ENCODE assay signal across 22 cellular contexts in the genomic region with DNA sequence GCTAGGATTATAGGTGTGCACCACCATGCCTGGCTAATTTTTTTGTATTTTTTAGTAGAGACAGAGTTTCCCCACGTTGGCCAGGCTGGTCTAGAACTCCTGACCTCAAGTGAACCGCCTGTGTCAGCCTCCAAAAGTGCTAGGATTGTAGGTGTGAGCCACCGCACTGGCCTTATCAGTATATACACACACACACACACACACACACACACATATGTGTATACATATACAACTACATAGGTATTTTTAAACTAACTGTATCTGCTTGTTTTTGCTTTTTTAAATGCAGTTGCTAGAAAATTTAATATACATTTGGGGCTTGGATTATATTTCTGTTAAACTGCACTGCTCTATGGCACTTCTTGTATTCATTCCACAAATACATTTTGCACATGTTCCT. TPM values are rescaled to one million over a fixed set of nuclear protein-coding genes. Genes with fewer than 3 reads are reported as not detected.
A peak's percentile ranks its signal among the peaks of the same experiment; 100 is the strongest.
DNase-seq lines count a peak whose midpoint lies in the region; ATAC-seq, FAIRE-seq and TF ChIP-seq lines count a peak whose summit lies in the region.
"Had no signal": no experiment of that assay in that cellular context is flagged by ENCODE, and none has a peak within 500 bp of the region (broad histone marks: within the 10 kb centered on the region; RNA-seq: fewer than 3 reads in every experiment).

No MANE protein-coding gene starts in this region.

- H3K27ac Mint-ChIP-seq in activated CD8-positive, alpha-beta memory T cell treated with anti-CD3 and anti-CD28 coated beads, Interleukin-2, amount 10 ng/mL, durations not matched to agents 7 days and 5 days: peak overlapping the region; percentile 6
- no peak overlapping the region for H3K27ac Mint-ChIP-seq in activated T-helper 2 cell treated with anti-CD3 and anti-CD28 coated beads, Interferon-gamma antibody, Interleukin-2, Interleukin-4, amounts not matched to agents 10 μg/mL and 5 μg/mL and 100 μg/mL, durations not matched to agents 14 hours and 24 hours and 36 hours
- H3K27ac Mint-ChIP-seq in natural killer cell: peak overlapping the region; percentile 92 to 99
- no peak overlapping the region for H3K27ac Mint-ChIP-seq in Caco-2 (ENCODE audit: unreplicated experiment)
- H3K27ac Mint-ChIP-seq: neural progenitor cell had no signal

- POLR2A ChIA-PET in Caco-2 (lab: Charles Lee): no interaction called here

- ATAC-seq in activated CD8-positive, alpha-beta memory T cell treated with anti-CD3 and anti-CD28 coated beads, Interleukin-2, amount 10 ng/mL, durations not matched to agents 7 days and 5 days: no peak
- ATAC-seq in natural killer cell: no peak
- no peak for ATAC-seq in GM21381 (IDR thresholded peaks at IDR 0.05; ENCODE audit: unreplicated experiment)
- ATAC-seq: left ventricle myocardium superior had no signal

- H3K4me1 ChIP-seq in Caco-2: peaks cover 7% of the 10 kb centered on the region; the same call in 1 of the 2 replicates

- H3K9me3 ChIP-seq in Caco-2: no peaks in the 10 kb centered on the region
- H3K9me3 ChIP-seq: esophagus muscularis mucosa, SJSA1 had no signal

- no peaks in the 10 kb centered on the region for H3K27me3 Mint-ChIP-seq in activated CD8-positive, alpha-beta memory T cell treated with anti-CD3 and anti-CD28 coated beads, Interleukin-2, amount 10 ng/mL, durations not matched to agents 7 days and 5 days
- H3K27me3 Mint-ChIP-seq in activated T-helper 2 cell treated with anti-CD3 and anti-CD28 coated beads, Interferon-gamma antibody, Interleukin-2, Interleukin-4, amounts not matched to agents 10 μg/mL and 5 μg/mL and 100 μg/mL, durations not matched to agents 14 hours and 24 hours and 36 hours (ENCODE audit: low read depth): no peaks in the 10 kb centered on the region
- H3K27me3 Mint-ChIP-seq in natural killer cell (ENCODE audit: low read depth in 2 of 2) (no peaks in the 10 kb centered on the region), Caco-2 (ENCODE audit: insufficient read depth, unreplicated experiment) (no peaks in the 10 kb centered on the region)
- H3K27me3 Mint-ChIP-seq: progenitor cell of endocrine pancreas had no signal

- TF ChIP-seq CTCF in natural killer cell (IDR thresholded peaks at IDR 0.05): no peak
- no peak for TF ChIP-seq CTCF in Caco-2 (IDR thresholded peaks at IDR 0.05; ENCODE audit: insufficient read depth in 1 of 2, low read depth in 1 of 2, low read length in 1 of 2, severe bottlenecking in 1 of 2, unreplicated experiment in 1 of 2)

- CTCF ChIA-PET in activated CD8-positive, alpha-beta memory T cell treated with anti-CD3 and anti-CD28 coated beads, Interleukin-2, amount 10 ng/mL, durations not matched to agents 7 days and 5 days (lab: Charles Lee): no interaction called here
- CTCF ChIA-PET in Caco-2 (lab: Charles Lee): no interaction called here

- H3K36me3 ChIP-seq in Caco-2 (ENCODE audit: control insufficient read depth, insufficient read depth, low read length): no peaks in the 10 kb centered on the region

- intact Hi-C loops in activated T-helper 2 cell treated with anti-CD3 and anti-CD28 coated beads, Interferon-gamma antibody, Interleukin-2, Interleukin-4, amounts not matched to agents 10 μg/mL and 5 μg/mL and 100 μg/mL, durations not matched to agents 14 hours and 24 hours and 36 hours (cut with micrococcal nuclease): no loop called here
- intact Hi-C loops in natural killer cell (cut with micrococcal nuclease) (no loop called here), Caco-2 (cut with micrococcal nuclease; ENCODE audit: unreplicated experiment) (no loop called here)

- no peak for TF ChIP-seq POLR2A in GM12891 (IDR thresholded peaks at IDR 0.05; ENCODE audit: low read depth, low read length)

- no peak for DNase-seq in activated CD8-positive, alpha-beta memory T cell treated with anti-CD3 and anti-CD28 coated beads, Interleukin-2, amount 10 ng/mL, durations not matched to agents 7 days and 5 days
- DNase-seq in activated CD8-positive, alpha-beta memory T cell treated with anti-CD3 and anti-CD28 coated beads for 24 hours: no peak
- DNase-seq in GM12891 (ENCODE audit: insufficient read length, low spot score) (no peak), natural killer cell (no peak), Caco-2 (no peak), cerebellar nuclear complex (lab: John Stamatoyannopoulos, UW) (no peak)
- DNase-seq in activated T-helper 2 cell treated with anti-CD3 and anti-CD28 coated beads, Interferon-gamma antibody, Interleukin-2, Interleukin-4, amounts not matched to agents 10 μg/mL and 5 μg/mL and 100 μg/mL, durations not matched to agents 14 hours and 24 hours and 36 hours (ENCODE audit: low spot score): no peak
- DNase-seq: activated CD4-positive, CD25-positive, alpha-beta regulatory T cell; activated gamma-delta T cell treated with Interleukin-2 at 50 U/mL for 16 hours; effector CD4-positive, alpha-beta T cell; left ventricle myocardium superior; NCI-H146; NCI-H524; substantia nigra; T1000 had no signal

- FAIRE-seq in GM12891 (lab: Jason Lieb, UNC): peak; percentile 13
- FAIRE-seq: RCC 7860 had no signal

- BruUV-seq in Caco-2 (replicated peaks; lab: Mats Ljungman, UMichigan): no TSS peak

- H3K4me1 Mint-ChIP-seq in activated CD8-positive, alpha-beta memory T cell treated with anti-CD3 and anti-CD28 coated beads, Interleukin-2, amount 10 ng/mL, durations not matched to agents 7 days and 5 days: peaks cover 67% of the 10 kb centered on the region
- H3K4me1 Mint-ChIP-seq in activated T-helper 2 cell treated with anti-CD3 and anti-CD28 coated beads, Interferon-gamma antibody, Interleukin-2, Interleukin-4, amounts not matched to agents 10 μg/mL and 5 μg/mL and 100 μg/mL, durations not matched to agents 14 hours and 24 hours and 36 hours (ENCODE audit: low read depth): peaks cover 67% of the 10 kb centered on the region
- peaks cover 69 to 72% of the 10 kb centered on the region in 2 donors for H3K4me1 Mint-ChIP-seq in natural killer cell
- peaks cover 6% of the 10 kb centered on the region for H3K4me1 Mint-ChIP-seq in Caco-2 (ENCODE audit: low read depth, unreplicated experiment)

- H3K4me3 Mint-ChIP-seq in activated CD8-positive, alpha-beta memory T cell treated with anti-CD3 and anti-CD28 coated beads, Interleukin-2, amount 10 ng/mL, durations not matched to agents 7 days and 5 days: peak overlapping the region; percentile 29
- H3K4me3 Mint-ChIP-seq in activated T-helper 2 cell treated with anti-CD3 and anti-CD28 coated beads, Interferon-gamma antibody, Interleukin-2, Interleukin-4, amounts not matched to agents 10 μg/mL and 5 μg/mL and 100 μg/mL, durations not matched to agents 14 hours and 24 hours and 36 hours (ENCODE audit: low read depth): peak overlapping the region; percentile 17
- H3K4me3 Mint-ChIP-seq in natural killer cell (peak overlapping the region; percentile 43), Caco-2 (ENCODE audit: unreplicated experiment) (no peak overlapping the region)
- H3K4me3 Mint-ChIP-seq: neural progenitor cell had no signal

- H3K36me3 Mint-ChIP-seq in activated CD8-positive, alpha-beta memory T cell treated with anti-CD3 and anti-CD28 coated beads, Interleukin-2, amount 10 ng/mL, durations not matched to agents 7 days and 5 days: peaks cover 48% of the 10 kb centered on the region
- H3K36me3 Mint-ChIP-seq in activated T-helper 2 cell treated with anti-CD3 and anti-CD28 coated beads, Interferon-gamma antibody, Interleukin-2, Interleukin-4, amounts not matched to agents 10 μg/mL and 5 μg/mL and 100 μg/mL, durations not matched to agents 14 hours and 24 hours and 36 hours (ENCODE audit: low read depth): peaks cover 48% of the 10 kb centered on the region
- no peaks in the 10 kb centered on the region for H3K36me3 Mint-ChIP-seq in natural killer cell
- H3K36me3 Mint-ChIP-seq in Caco-2 (ENCODE audit: insufficient read depth, unreplicated experiment): no peaks in the 10 kb centered on the region

- H3K9me3 Mint-ChIP-seq in activated CD8-positive, alpha-beta memory T cell treated with anti-CD3 and anti-CD28 coated beads, Interleukin-2, amount 10 ng/mL, durations not matched to agents 7 days and 5 days (ENCODE audit: low read depth): no peaks in the 10 kb centered on the region
- H3K9me3 Mint-ChIP-seq in activated T-helper 2 cell treated with anti-CD3 and anti-CD28 coated beads, Interferon-gamma antibody, Interleukin-2, Interleukin-4, amounts not matched to agents 10 μg/mL and 5 μg/mL and 100 μg/mL, durations not matched to agents 14 hours and 24 hours and 36 hours: no peaks in the 10 kb centered on the region
- no peaks in the 10 kb centered on the region for H3K9me3 Mint-ChIP-seq in natural killer cell
- no peaks in the 10 kb centered on the region for H3K9me3 Mint-ChIP-seq in Caco-2 (ENCODE audit: unreplicated experiment)
- H3K9me3 Mint-ChIP-seq: neural progenitor cell had no signal

- H3K4me3 ChIP-seq in Caco-2 (ENCODE audit: low read depth, low read length): no peak overlapping the region
- H3K4me3 ChIP-seq: esophagus muscularis mucosa, hepatocyte, neural progenitor cell, SJSA1 had no signal

- no peaks in the 10 kb centered on the region for H3K27me3 ChIP-seq in Caco-2 (replicated peaks; ENCODE audit: control insufficient read depth, insufficient read depth, low read length)
- H3K27me3 ChIP-seq: esophagus muscularis mucosa, hepatocyte, neural progenitor cell, SJSA1 had no signal

TF ChIP-seq in GM12891, 5 proteins besides CTCF, POLR2A, EP300 and RAD21:
- TF ChIP-seq PAX5 (IDR thresholded peaks at IDR 0.05; ENCODE audit: insufficient read depth, low read length, severe bottlenecking): no peak
- no peak for TF ChIP-seq POU2F2 (IDR thresholded peaks at IDR 0.05; ENCODE audit: low read depth, low read length)
- no peak for TF ChIP-seq POLR2AphosphoS5 (IDR thresholded peaks at IDR 0.05; ENCODE audit: low read depth, low read length)
- no peak for TF ChIP-seq SPI1 (IDR thresholded peaks at IDR 0.05; ENCODE audit: low read depth, low read length)
- no peak for TF ChIP-seq TAF1 (IDR thresholded peaks at IDR 0.05; ENCODE audit: low read depth, low read length)
TF ChIP-seq in GM12891: peak in this region for 0.

RNA-seq across cellular contexts. Expression of gene CARD8, which starts 3.1 kb away (rescaled TPM):
- 100 to 1,000 TPM; 182 to 219 TPM for total RNA-seq in activated CD8-positive, alpha-beta memory T cell treated with anti-CD3 and anti-CD28 coated beads, Interleukin-2, amount 10 ng/mL, durations not matched to agents 7 days and 5 days
- polyA plus RNA-seq in GM12891 (2012; ENCODE audit: low read depth, missing spikeins): 34.7 TPM
- total RNA-seq in activated T-helper 2 cell treated with anti-CD3 and anti-CD28 coated beads, Interferon-gamma antibody, Interleukin-2, Interleukin-4, amounts not matched to agents 10 μg/mL and 5 μg/mL and 100 μg/mL, durations not matched to agents 14 hours and 24 hours and 36 hours: 108 and 110 TPM in 2 replicates
- total RNA-seq in natural killer cell: 100 to 1,000 TPM; 147 to 216 (median 154) TPM
- 17.7 and 19.9 TPM in 2 replicates for total RNA-seq in Caco-2 (2022)

RNA-seq across cellular contexts. Expression of gene ZNF114, which starts 17.3 kb away (rescaled TPM):
- total RNA-seq in activated CD8-positive, alpha-beta memory T cell treated with anti-CD3 and anti-CD28 coated beads, Interleukin-2, amount 10 ng/mL, durations not matched to agents 7 days and 5 days: under 1 TPM; 0.26 to 0.68 TPM
- polyA plus RNA-seq in GM12891 (2012; ENCODE audit: low read depth, missing spikeins): 0.12 TPM
- total RNA-seq in activated T-helper 2 cell treated with anti-CD3 and anti-CD28 coated beads, Interferon-gamma antibody, Interleukin-2, Interleukin-4, amounts not matched to agents 10 μg/mL and 5 μg/mL and 100 μg/mL, durations not matched to agents 14 hours and 24 hours and 36 hours: 0.37 and 0.94 TPM in 2 replicates
- total RNA-seq in natural killer cell (not detected), Caco-2 (2022) (8.7 and 9.3 TPM in 2 replicates)

Comparison
In these comparisons a context has a peak if more than half of its experiments do, and no peak if none do; other contexts are left out.
1. H3K27ac Mint-ChIP-seq: peak in activated CD8-positive, alpha-beta memory T cell treated with anti-CD3 and anti-CD28 coated beads, Interleukin-2, amount 10 ng/mL, durations not matched to agents 7 days and 5 days (single experiment) and natural killer cell (2 of 2); none in activated T-helper 2 cell treated with anti-CD3 and anti-CD28 coated beads, Interferon-gamma antibody, Interleukin-2, Interleukin-4, amounts not matched to agents 10 μg/mL and 5 μg/mL and 100 μg/mL, durations not matched to agents 14 hours and 24 hours and 36 hours (single experiment) and Caco-2 (single experiment).